ENCODE assay signal across 1 cellular context in the genomic region with DNA sequence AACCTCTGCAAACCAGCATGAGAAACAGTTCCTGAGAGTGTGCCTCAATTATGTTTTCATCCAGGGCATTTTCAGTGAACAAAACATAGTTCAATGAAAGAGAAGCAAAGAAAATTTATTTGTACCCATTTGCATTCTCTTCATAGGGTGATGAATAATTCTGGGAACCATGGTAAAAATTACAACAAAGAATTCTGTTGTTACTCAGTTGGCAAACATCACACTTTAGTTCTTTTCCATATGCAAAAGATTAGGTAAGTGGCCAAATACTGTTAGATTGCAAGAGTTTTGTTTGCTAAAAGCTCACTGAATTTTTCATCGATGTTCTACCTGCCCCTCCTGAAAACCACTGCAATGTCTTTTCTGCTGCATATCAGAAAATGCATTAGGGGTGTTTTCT.
TF ChIP-seq lines count a peak whose summit lies in the region.

No MANE protein-coding gene starts in this region.

TF ChIP-seq in IMR-90, 13 proteins besides CTCF, POLR2A, EP300 and RAD21:
- TF ChIP-seq MAFK (IDR thresholded peaks at IDR 0.05; ENCODE audit: low read depth, low read length) (no peak), CEBPB (IDR thresholded peaks at IDR 0.05; ENCODE audit: low read depth, low read length) (no peak), RFX5 (IDR thresholded peaks at IDR 0.05; ENCODE audit: low read depth, low read length) (no peak), USF2 (IDR thresholded peaks at IDR 0.05; ENCODE audit: low read depth, low read length) (no peak), NFE2L2 (IDR thresholded peaks at IDR 0.05; ENCODE audit: low read depth, low read length) (no peak), SMC3 (IDR thresholded peaks at IDR 0.05; ENCODE audit: low read depth, low read length) (no peak), RCOR1 (IDR thresholded peaks at IDR 0.05; ENCODE audit: insufficient replicate concordance, low read length) (no peak), MAZ (IDR thresholded peaks at IDR 0.05; ENCODE audit: borderline replicate concordance, low read depth, low read length) (no peak), MXI1 (IDR thresholded peaks at IDR 0.05; ENCODE audit: borderline replicate concordance, low read depth, low read length) (no peak), CHD1 (IDR thresholded peaks at IDR 0.05; ENCODE audit: low read depth, low read length) (no peak), FOS (IDR thresholded peaks at IDR 0.05; ENCODE audit: low read depth, low read length) (no peak)
